3 cellular contexts compared by ENCODE assay signal in the genomic region with DNA sequence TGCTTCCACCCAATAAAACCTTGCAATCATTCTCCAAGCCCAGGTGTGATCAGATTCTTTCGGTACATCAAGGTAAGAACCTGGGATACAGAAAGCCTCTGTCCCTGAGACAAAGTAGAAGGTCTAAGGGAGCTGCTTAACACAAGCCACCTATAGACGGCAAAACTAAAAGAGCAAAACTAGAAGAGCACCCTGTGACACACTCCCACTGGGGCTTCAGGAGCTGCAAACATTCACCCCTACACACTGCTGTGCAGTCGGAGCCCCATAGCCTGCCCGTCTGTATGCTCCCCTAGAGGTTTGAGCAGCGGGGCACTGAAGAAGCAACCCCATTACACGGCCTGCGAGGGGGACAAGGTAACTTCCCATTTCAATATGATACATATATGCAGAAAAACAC.
A peak's percentile ranks its signal among the peaks of the same experiment; 100 is the strongest.
TF ChIP-seq lines count a peak whose summit lies in the region.

No MANE protein-coding gene starts in this region.

TF ChIP-seq in SK-N-SH treated with all-trans-retinoic acid at 6 μM for 48 hours, 23 proteins besides CTCF, POLR2A, EP300 and RAD21 (continued from another document):
- TF ChIP-seq TSHZ2 (CRISPR knock-in tag; IDR thresholded peaks at IDR 0.05) (no peak), RARB (CRISPR knock-in tag; IDR thresholded peaks at IDR 0.05) (no peak), ZFP30 (CRISPR knock-in tag; IDR thresholded peaks at IDR 0.05) (no peak), TOX (CRISPR knock-in tag; IDR thresholded peaks at IDR 0.05; ENCODE audit: borderline replicate concordance) (no peak), ISL1 (CRISPR knock-in tag; IDR thresholded peaks at IDR 0.05) (no peak), ARNTL (CRISPR knock-in tag; IDR thresholded peaks at IDR 0.05; ENCODE audit: borderline replicate concordance, low read depth) (no peak), ZC3H10 (CRISPR knock-in tag; IDR thresholded peaks at IDR 0.05) (no peak), GLIS3 (CRISPR knock-in tag; IDR thresholded peaks at IDR 0.05) (no peak), ESRRG (CRISPR knock-in tag; IDR thresholded peaks at IDR 0.05) (no peak)

TF ChIP-seq in SK-N-SH, 30 proteins besides CTCF, POLR2A, EP300 and RAD21 (continued from another document):
- TF ChIP-seq REST (IDR thresholded peaks at IDR 0.05; ENCODE audit: low read depth, low read length) (no peak), SIN3A (IDR thresholded peaks at IDR 0.05; ENCODE audit: borderline replicate concordance, low read depth, low read length) (no peak)

TF ChIP-seq in K562, 482 proteins besides CTCF, POLR2A, EP300 and RAD21 (continued from another document):
- TF ChIP-seq, protein P1, sequence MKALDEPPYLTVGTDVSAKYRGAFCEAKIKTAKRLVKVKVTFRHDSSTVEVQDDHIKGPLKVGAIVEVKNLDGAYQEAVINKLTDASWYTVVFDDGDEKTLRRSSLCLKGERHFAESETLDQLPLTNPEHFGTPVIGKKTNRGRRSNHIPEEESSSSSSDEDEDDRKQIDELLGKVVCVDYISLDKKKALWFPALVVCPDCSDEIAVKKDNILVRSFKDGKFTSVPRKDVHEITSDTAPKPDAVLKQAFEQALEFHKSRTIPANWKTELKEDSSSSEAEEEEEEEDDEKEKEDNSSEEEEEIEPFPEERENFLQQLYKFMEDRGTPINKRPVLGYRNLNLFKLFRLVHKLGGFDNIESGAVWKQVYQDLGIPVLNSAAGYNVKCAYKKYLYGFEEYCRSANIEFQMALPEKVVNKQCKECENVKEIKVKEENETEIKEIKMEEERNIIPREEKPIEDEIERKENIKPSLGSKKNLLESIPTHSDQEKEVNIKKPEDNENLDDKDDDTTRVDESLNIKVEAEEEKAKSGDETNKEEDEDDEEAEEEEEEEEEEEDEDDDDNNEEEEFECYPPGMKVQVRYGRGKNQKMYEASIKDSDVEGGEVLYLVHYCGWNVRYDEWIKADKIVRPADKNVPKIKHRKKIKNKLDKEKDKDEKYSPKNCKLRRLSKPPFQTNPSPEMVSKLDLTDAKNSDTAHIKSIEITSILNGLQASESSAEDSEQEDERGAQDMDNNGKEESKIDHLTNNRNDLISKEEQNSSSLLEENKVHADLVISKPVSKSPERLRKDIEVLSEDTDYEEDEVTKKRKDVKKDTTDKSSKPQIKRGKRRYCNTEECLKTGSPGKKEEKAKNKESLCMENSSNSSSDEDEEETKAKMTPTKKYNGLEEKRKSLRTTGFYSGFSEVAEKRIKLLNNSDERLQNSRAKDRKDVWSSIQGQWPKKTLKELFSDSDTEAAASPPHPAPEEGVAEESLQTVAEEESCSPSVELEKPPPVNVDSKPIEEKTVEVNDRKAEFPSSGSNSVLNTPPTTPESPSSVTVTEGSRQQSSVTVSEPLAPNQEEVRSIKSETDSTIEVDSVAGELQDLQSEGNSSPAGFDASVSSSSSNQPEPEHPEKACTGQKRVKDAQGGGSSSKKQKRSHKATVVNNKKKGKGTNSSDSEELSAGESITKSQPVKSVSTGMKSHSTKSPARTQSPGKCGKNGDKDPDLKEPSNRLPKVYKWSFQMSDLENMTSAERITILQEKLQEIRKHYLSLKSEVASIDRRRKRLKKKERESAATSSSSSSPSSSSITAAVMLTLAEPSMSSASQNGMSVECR (CRISPR knock-in tag; IDR thresholded peaks at IDR 0.05), result 0 out of 2 replicates have a peak, but pooled peaks have one; percentile 32
